ENCODE assay signal across 1 cellular context in the genomic region with DNA sequence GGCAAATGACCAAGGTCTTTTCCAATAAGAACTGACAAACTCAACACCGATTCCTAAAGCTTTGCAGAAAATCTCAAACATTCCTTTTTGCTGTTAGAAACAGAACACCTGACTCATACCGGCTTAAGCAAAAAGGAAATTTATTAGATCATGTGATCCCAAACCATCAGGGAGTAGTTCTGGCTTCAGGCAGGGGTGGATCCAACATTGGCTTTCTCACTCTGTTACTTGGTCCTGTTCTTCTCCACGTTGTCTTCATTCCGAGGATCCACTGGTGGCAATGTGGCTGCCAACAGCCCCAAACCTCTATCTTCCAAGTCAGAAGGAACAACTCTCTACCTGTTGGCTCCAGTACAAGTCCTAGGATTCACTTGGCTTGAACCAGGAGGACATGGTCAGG.
TF ChIP-seq lines count a peak whose summit lies in the region.

No MANE protein-coding gene starts in this region.

TF ChIP-seq in H1, 55 proteins besides CTCF, POLR2A, EP300 and RAD21 (continued from another document):
- TF ChIP-seq HDAC2 (IDR thresholded peaks at IDR 0.05; ENCODE audit: borderline replicate concordance in 1 of 2, low read depth in 2 of 2, low read length in 2 of 2) = no peak
- TF ChIP-seq, protein P1, sequence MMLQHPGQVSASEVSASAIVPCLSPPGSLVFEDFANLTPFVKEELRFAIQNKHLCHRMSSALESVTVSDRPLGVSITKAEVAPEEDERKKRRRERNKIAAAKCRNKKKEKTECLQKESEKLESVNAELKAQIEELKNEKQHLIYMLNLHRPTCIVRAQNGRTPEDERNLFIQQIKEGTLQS (IDR thresholded peaks at IDR 0.05; ENCODE audit: insufficient read depth, low read depth, low read length) = no peak
- no peak for TF ChIP-seq RNF2 (IDR thresholded peaks at IDR 0.05; ENCODE audit: borderline replicate concordance, low read depth, low read length, missing control alignments, poor library complexity, severe bottlenecking)
- TF ChIP-seq JUND (IDR thresholded peaks at IDR 0.05; ENCODE audit: low read length) = no peak
- TF ChIP-seq NRF1 (IDR thresholded peaks at IDR 0.05; ENCODE audit: low read depth, low read length) = no peak
- TF ChIP-seq TAF7 (optimal IDR thresholded peaks at IDR 0.05; ENCODE audit: borderline replicate concordance, low read depth, low read length) = no peak
- TF ChIP-seq CREB1 (IDR thresholded peaks at IDR 0.05) = no peak
- TF ChIP-seq CBX8 (IDR thresholded peaks at IDR 0.05; ENCODE audit: borderline replicate concordance, low read depth, low read length) = no peak
- TF ChIP-seq MAFK (IDR thresholded peaks at IDR 0.05; ENCODE audit: low read depth, low read length) = no peak
TF ChIP-seq in H1: peak in this region for 0.
